Comparison of ENCODE assay signal across 20 cellular contexts in genomic region chr13:105638446-105638845, GRCh38.
DNase-seq lines count a peak whose midpoint lies in the region; ATAC-seq lines count a peak whose summit lies in the region.
"Had no signal": no experiment of that assay in that cellular context is flagged by ENCODE, and none has a peak within 500 bp of the region (broad histone marks: within the 10 kb centered on the region; RNA-seq: fewer than 3 reads in every experiment).

No MANE protein-coding gene starts in this region.

- H3K27me3 ChIP-seq in naive thymus-derived CD4-positive, alpha-beta T cell (ENCODE audit: control insufficient read depth in 2 of 2, insufficient read depth in 2 of 2, low read length in 2 of 2): no peaks in the 10 kb centered on the region

- no peaks in the 10 kb centered on the region for H3K9me3 ChIP-seq in naive thymus-derived CD4-positive, alpha-beta T cell (ENCODE audit: control insufficient read depth in 2 of 3, low read length in 3 of 3)
- H3K9me3 ChIP-seq: A549 had no signal

- no peaks in the 10 kb centered on the region for H3K27me3 Mint-ChIP-seq in naive thymus-derived CD4-positive, alpha-beta T cell
- H3K27me3 Mint-ChIP-seq: CD4-positive, CD25-positive, alpha-beta regulatory T cell had no signal

- H3K4me3 Mint-ChIP-seq in naive thymus-derived CD4-positive, alpha-beta T cell: no peak overlapping the region
- H3K4me3 Mint-ChIP-seq: CD4-positive, CD25-positive, alpha-beta regulatory T cell had no signal

- H3K36me3 ChIP-seq in naive thymus-derived CD4-positive, alpha-beta T cell (ENCODE audit: control insufficient read depth in 2 of 3, insufficient read depth in 3 of 3, low read length in 3 of 3): no peaks in the 10 kb centered on the region

- H3K9me3 Mint-ChIP-seq in naive thymus-derived CD4-positive, alpha-beta T cell: peaks cover 0 to 5% (median 0%) of the 10 kb centered on the region in 11 donors

- H3K27ac ChIP-seq in naive thymus-derived CD4-positive, alpha-beta T cell (ENCODE audit: low read depth, low read length): no peak overlapping the region
- H3K27ac ChIP-seq: A549, SK-N-MC had no signal

- POLR2A ChIA-PET in naive thymus-derived CD4-positive, alpha-beta T cell (lab: Charles Lee): no interaction called here

- DNase-seq in LHCN-M2 (ENCODE audit: low read depth) (peak; percentile 44), amniotic epithelial cell (ENCODE audit: low read depth) (peak; percentile 62), glomerular visceral epithelial cell (ENCODE audit: extremely low spot score) (peak; percentile 56), non-pigmented ciliary epithelial cell (ENCODE audit: low read depth) (peak; percentile 14), DMS153 (lab: John Stamatoyannopoulos, UW) (no peak), NCI-H526 treated with DMSO at 0.1 percent for 48 hours (lab: John Stamatoyannopoulos, UW) (no peak)
- no peak for DNase-seq in naive thymus-derived CD4-positive, alpha-beta T cell
- DNase-seq: CD4-positive, CD25-positive, alpha-beta regulatory T cell; DMS79 treated with DMSO at 0.1 percent for 48 hours; NCI-H1092; NCI-H1436; NCI-H187 treated with DMSO at 0.1 percent for 48 hours; NCI-H510A treated with DMSO at 0.1 percent for 48 hours; NCI-H82; OCI-M1; SHP77 had no signal

- CTCF ChIA-PET in naive thymus-derived CD4-positive, alpha-beta T cell (lab: Charles Lee): no interaction called here

- no peaks in the 10 kb centered on the region for H3K4me1 ChIP-seq in naive thymus-derived CD4-positive, alpha-beta T cell (ENCODE audit: control insufficient read depth in 2 of 2, insufficient read depth in 2 of 2, low read length in 2 of 2)

- no peak for ATAC-seq in naive thymus-derived CD4-positive, alpha-beta T cell
- no peak for ATAC-seq in HG02973 (IDR thresholded peaks at IDR 0.05; ENCODE audit: unreplicated experiment)
- ATAC-seq: A549, K562 had no signal

- intact Hi-C loops in naive thymus-derived CD4-positive, alpha-beta T cell (cut with micrococcal nuclease): no loop called here

- H3K4me1 Mint-ChIP-seq in naive thymus-derived CD4-positive, alpha-beta T cell: no peaks in the 10 kb centered on the region
- H3K4me1 Mint-ChIP-seq: CD4-positive, CD25-positive, alpha-beta regulatory T cell had no signal

- no peak overlapping the region for H3K27ac Mint-ChIP-seq in naive thymus-derived CD4-positive, alpha-beta T cell

- no peaks in the 10 kb centered on the region for H3K36me3 Mint-ChIP-seq in naive thymus-derived CD4-positive, alpha-beta T cell
- H3K36me3 Mint-ChIP-seq: CD4-positive, CD25-positive, alpha-beta regulatory T cell had no signal

- H3K4me3 ChIP-seq in naive thymus-derived CD4-positive, alpha-beta T cell (ENCODE audit: low read length): no peak overlapping the region
- H3K4me3 ChIP-seq: A549, K562, SK-N-MC had no signal

Comparison
In these comparisons a context has a peak if more than half of its experiments do, and no peak if none do; other contexts are left out.
1. DNase-seq: peak in LHCN-M2 (single experiment), amniotic epithelial cell (single experiment), glomerular visceral epithelial cell (single experiment) and non-pigmented ciliary epithelial cell (single experiment); none in naive thymus-derived CD4-positive, alpha-beta T cell (0 of 9), DMS153 (single experiment) and NCI-H526 treated with DMSO at 0.1 percent for 48 hours (single experiment).